In the genomic region with DNA sequence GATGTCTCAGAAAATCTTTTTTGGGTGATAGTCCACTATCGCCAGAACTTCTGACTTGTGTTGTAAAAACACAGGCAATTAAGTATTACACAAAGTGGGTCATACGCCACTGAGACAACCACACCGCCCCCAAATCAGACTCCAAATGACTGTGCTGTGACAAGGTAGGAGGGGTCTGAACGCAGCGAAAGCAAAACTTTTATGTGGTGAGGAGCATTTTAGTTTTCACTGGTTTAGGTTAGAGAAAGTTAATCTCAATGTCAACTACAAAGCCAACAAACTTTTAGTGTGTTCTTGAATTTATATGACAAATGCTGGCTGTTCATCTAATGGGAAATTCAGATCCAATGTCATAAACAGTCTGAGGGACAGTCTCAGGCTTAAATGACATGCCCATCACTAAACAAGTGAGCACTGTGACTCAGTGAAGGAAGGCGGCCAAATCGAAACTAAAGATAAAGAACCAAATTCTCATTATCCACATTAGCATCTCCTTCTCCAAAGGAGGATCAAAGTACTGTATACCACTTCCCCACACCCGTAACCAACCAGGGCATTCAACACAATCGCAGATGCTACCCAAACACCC, we compare ENCODE assay signal across 8 cellular contexts.
DNase-seq lines count a peak whose midpoint lies in the region; ATAC-seq and TF ChIP-seq lines count a peak whose summit lies in the region.

No MANE protein-coding gene starts in this region.

- H3K4me2 ChIP-seq in Karpas-422 (ENCODE audit: low read depth, low read length, poor library complexity, severe bottlenecking) (peak overlapping the region; percentile 59), H9 (ENCODE audit: insufficient read depth, insufficient read length, low read length) (no peak overlapping the region)

- H2BK12ac ChIP-seq in H9 (ENCODE audit: insufficient read length, low read depth, low read length): no peak overlapping the region

- intact Hi-C loops in uterus (cut with DNase I; ENCODE audit: low total_unique reads): no loop called here

- H3K27me3 Mint-ChIP-seq in activated T-helper 17 cell treated with anti-CD3 and anti-CD28 coated beads, Interleukin-2, amount 50 U/mL, for 72 hours: no peaks in the 10 kb centered on the region
- H3K27me3 Mint-ChIP-seq in H9 (ENCODE audit: low read depth) (no peaks in the 10 kb centered on the region), HFFc6 (ENCODE audit: insufficient read depth) (peaks cover 3% of the 10 kb centered on the region; the same call in 1 of the 2 replicates)

- H3K23me2 ChIP-seq in H9 (ENCODE audit: insufficient read length, low read depth, low read length, poor library complexity, severe bottlenecking): no peaks in the 10 kb centered on the region

- H2AK5ac ChIP-seq in H9 (ENCODE audit: insufficient read length, low read length): no peak overlapping the region

- H3K79me2 ChIP-seq in Karpas-422 (ENCODE audit: low read length) (no peaks in the 10 kb centered on the region), H9 (ENCODE audit: insufficient read depth, low read length) (no peaks in the 10 kb centered on the region)

- H3K4ac ChIP-seq in H9 (ENCODE audit: low read depth, low read length): no peak overlapping the region

- H3K79me1 ChIP-seq in H9 (ENCODE audit: insufficient read depth, low read depth, low read length, poor library complexity, severe bottlenecking): no peaks in the 10 kb centered on the region

- H2BK15ac ChIP-seq in H9 (ENCODE audit: low read depth, low read length): no peak overlapping the region

- no peaks in the 10 kb centered on the region for H3K9me3 ChIP-seq in Karpas-422 (ENCODE audit: low read length)
- no peaks in the 10 kb centered on the region for H3K9me3 ChIP-seq in H9 (ENCODE audit: control insufficient read depth, low read depth, low read length)
- no peaks in the 10 kb centered on the region for H3K9me3 ChIP-seq in uterus

- no peak overlapping the region for H2BK20ac ChIP-seq in H9 (ENCODE audit: low read depth, low read length, poor library complexity, severe bottlenecking)

- H4K91ac ChIP-seq in H9 (ENCODE audit: insufficient read length, low read depth, low read length): no peak overlapping the region

- H3K9me3 Mint-ChIP-seq in activated T-helper 17 cell treated with anti-CD3 and anti-CD28 coated beads, Interleukin-2, amount 50 U/mL, for 72 hours: no peaks in the 10 kb centered on the region
- H3K9me3 Mint-ChIP-seq in H9 (no peaks in the 10 kb centered on the region), HFFc6 (no peaks in the 10 kb centered on the region; the same call in 1 of the 2 replicates)

- H3K23ac ChIP-seq in H9 (ENCODE audit: insufficient read length, low read depth, low read length): no peak overlapping the region

- H2BK5ac ChIP-seq in H9 (ENCODE audit: insufficient read length, low read length): no peak overlapping the region

- no peak overlapping the region for H3T11ph ChIP-seq in H9 (ENCODE audit: low read length)

- no peak overlapping the region for H4K8ac ChIP-seq in H9 (replicated peaks; ENCODE audit: insufficient read length, low read depth, low read length)

- no peaks in the 10 kb centered on the region for H3K9me2 ChIP-seq in Karpas-422 (replicated peaks; ENCODE audit: insufficient read depth, low read length)

- peak overlapping the region; percentile 97 for H3K27ac Mint-ChIP-seq in activated T-helper 17 cell treated with anti-CD3 and anti-CD28 coated beads, Interleukin-2, amount 50 U/mL, for 72 hours
- H3K27ac Mint-ChIP-seq in H9 (no peak overlapping the region), HFFc6 (no peak overlapping the region)

- no peak for TF ChIP-seq POLR2A in uterus (IDR thresholded peaks at IDR 0.05)

- peak; percentile 62 for ATAC-seq in GM21515 (IDR thresholded peaks at IDR 0.05; ENCODE audit: unreplicated experiment)
- peak; percentile 67 for ATAC-seq in activated T-helper 17 cell treated with anti-CD3 and anti-CD28 coated beads, Interleukin-2, amount 50 U/mL, for 72 hours (replicated peaks)

- TF ChIP-seq CTCF in H9 (conservative IDR thresholded peaks at IDR 0.05) (no peak), uterus (IDR thresholded peaks at IDR 0.05) (no peak), HFFc6 (IDR thresholded peaks at IDR 0.05) (no peak)

- peak overlapping the region; percentile 89 for H3K4me3 Mint-ChIP-seq in activated T-helper 17 cell treated with anti-CD3 and anti-CD28 coated beads, Interleukin-2, amount 50 U/mL, for 72 hours
- no peak overlapping the region for H3K4me3 Mint-ChIP-seq in H9
- H3K4me3 Mint-ChIP-seq in HFFc6: no peak overlapping the region

- H3K14ac ChIP-seq in H9 (ENCODE audit: insufficient read depth, low read length): no peak overlapping the region

- peaks cover 36% of the 10 kb centered on the region for H3K4me1 ChIP-seq in Karpas-422 (ENCODE audit: low read length)
- H3K4me1 ChIP-seq in H9 (ENCODE audit: insufficient read depth, low read length): no peaks in the 10 kb centered on the region
- no peaks in the 10 kb centered on the region for H3K4me1 ChIP-seq in uterus

- H3K27ac ChIP-seq in Karpas-422 (ENCODE audit: low read length) (no peak overlapping the region), H9 (ENCODE audit: insufficient read length, low read depth, low read length) (no peak overlapping the region), uterus (no peak overlapping the region)

- no peak overlapping the region for H3K18ac ChIP-seq in H9 (ENCODE audit: insufficient read length, low read depth, low read length)

- H2AFZ ChIP-seq in Karpas-422 (ENCODE audit: low read length): peak overlapping the region; percentile 48; the same call in 1 of the 2 replicates
- no peak overlapping the region for H2AFZ ChIP-seq in H9 (ENCODE audit: low read length)

- 0 out of 2 replicates have a peak overlapping the region, but pooled peaks have one; percentile 12 for H3K9ac ChIP-seq in Karpas-422 (ENCODE audit: low read length)
- H3K9ac ChIP-seq in H9 (ENCODE audit: extremely low read depth, insufficient read length, low read length): no peak overlapping the region

- no peak overlapping the region for H4K5ac ChIP-seq in H9 (ENCODE audit: insufficient read length, low read depth, low read length)

- H2BK120ac ChIP-seq in H9 (ENCODE audit: low read depth, low read length, poor library complexity, severe bottlenecking): no peak overlapping the region

- H4K20me1 ChIP-seq in Karpas-422 (ENCODE audit: insufficient read depth, low read depth, low read length) (no peaks in the 10 kb centered on the region), H9 (ENCODE audit: control insufficient read depth, insufficient read depth, insufficient read length) (no peaks in the 10 kb centered on the region)

- no peak overlapping the region for H3K56ac ChIP-seq in H9 (ENCODE audit: insufficient read length, low read depth, low read length)

- peaks cover 54% of the 10 kb centered on the region for H3K36me3 Mint-ChIP-seq in activated T-helper 17 cell treated with anti-CD3 and anti-CD28 coated beads, Interleukin-2, amount 50 U/mL, for 72 hours (ENCODE audit: low read depth)
- H3K36me3 Mint-ChIP-seq in H9 (ENCODE audit: insufficient read depth in 1 of 3, low read depth in 3 of 3): no peaks in the 10 kb centered on the region
- no peaks in the 10 kb centered on the region for H3K36me3 Mint-ChIP-seq in HFFc6 (ENCODE audit: low read depth)

- H3K27me3 ChIP-seq in Karpas-422 (ENCODE audit: low read length) (no peaks in the 10 kb centered on the region), H9 (ENCODE audit: insufficient read depth, low read length) (no peaks in the 10 kb centered on the region), uterus (no peaks in the 10 kb centered on the region)

- H3K4me3 ChIP-seq in Karpas-422 (ENCODE audit: low read length) (peak overlapping the region; percentile 29; the same call in 1 of the 2 replicates), uterus (no peak overlapping the region)

- peaks cover 67% of the 10 kb centered on the region for H3K4me1 Mint-ChIP-seq in activated T-helper 17 cell treated with anti-CD3 and anti-CD28 coated beads, Interleukin-2, amount 50 U/mL, for 72 hours
- peaks cover 0 to 6% of the 10 kb centered on the region in 2 experiments; a peak in 1 of 4 replicates for H3K4me1 Mint-ChIP-seq in H9
- no peaks in the 10 kb centered on the region for H3K4me1 Mint-ChIP-seq in HFFc6 (ENCODE audit: low read depth)

- DNase-seq in Karpas-422: no peak
- DNase-seq in stimulated activated CD8-positive, alpha-beta memory T cell treated with anti-CD3 and anti-CD28 coated beads, Interleukin-15, amount 100 ng/mL, for 48 hours (ENCODE audit: low read depth in 2 of 2): peak; percentile 69 to 80
- no peak for DNase-seq in H9
- no peak for DNase-seq in uterus
- DNase-seq in globus pallidus (ENCODE audit: low spot score): no peak
- no peak for DNase-seq in HFFc6

- WGBS in H9 (ENCODE audit: extremely low coverage, insufficient read length, low lambda C conversion rate): no CpG with 5 or more reads among the region's 9 CpGs

- H3K36me3 ChIP-seq in Karpas-422 (ENCODE audit: insufficient read depth, low read length) (no peaks in the 10 kb centered on the region), uterus (no peaks in the 10 kb centered on the region)

Comparison
In these comparisons a context has a peak if more than half of its experiments do, and no peak if none do; other contexts are left out.
1. DNase-seq: peak in stimulated activated CD8-positive, alpha-beta memory T cell treated with anti-CD3 and anti-CD28 coated beads, Interleukin-15, amount 100 ng/mL, for 48 hours (2 of 2); none in Karpas-422 (single experiment), H9 (single experiment), uterus (0 of 2), globus pallidus (single experiment) and HFFc6 (single experiment).